ENCODE assay signal across 1 cellular context in genomic region chr10:95214369-95214768, GRCh38.
TF ChIP-seq lines count a peak whose summit lies in the region.

No MANE protein-coding gene starts in this region.

TF ChIP-seq in GM23338, 12 proteins besides CTCF, POLR2A, EP300 and RAD21 (continued from another document):
- no peak for TF ChIP-seq ZNF462 (CRISPR knock-in tag; IDR thresholded peaks at IDR 0.05)
TF ChIP-seq in GM23338: peak in this region for 0.
